1 cellular context compared by ENCODE assay signal in genomic region chr14:80278293-80279037, GRCh38.
TF ChIP-seq lines count a peak whose summit lies in the region.

No MANE protein-coding gene starts in this region.

TF ChIP-seq in SK-N-SH, 30 proteins besides CTCF, POLR2A, EP300 and RAD21:
- TF ChIP-seq IRF3 (IDR thresholded peaks at IDR 0.05; ENCODE audit: low read depth, low read length): no peak
- no peak for TF ChIP-seq ELF1 (IDR thresholded peaks at IDR 0.05)
- no peak for TF ChIP-seq MXI1 (IDR thresholded peaks at IDR 0.05; ENCODE audit: low read depth, low read length)
- TF ChIP-seq, protein P1, sequence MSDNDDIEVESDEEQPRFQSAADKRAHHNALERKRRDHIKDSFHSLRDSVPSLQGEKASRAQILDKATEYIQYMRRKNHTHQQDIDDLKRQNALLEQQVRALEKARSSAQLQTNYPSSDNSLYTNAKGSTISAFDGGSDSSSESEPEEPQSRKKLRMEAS (IDR thresholded peaks at IDR 0.05; ENCODE audit: low read depth): no peak
- TF ChIP-seq YY1 (IDR thresholded peaks at IDR 0.05; ENCODE audit: low read depth): no peak
- TF ChIP-seq PBX3 (IDR thresholded peaks at IDR 0.05): no peak
TF ChIP-seq in SK-N-SH: peak in this region for 0.
